In the genomic region with DNA sequence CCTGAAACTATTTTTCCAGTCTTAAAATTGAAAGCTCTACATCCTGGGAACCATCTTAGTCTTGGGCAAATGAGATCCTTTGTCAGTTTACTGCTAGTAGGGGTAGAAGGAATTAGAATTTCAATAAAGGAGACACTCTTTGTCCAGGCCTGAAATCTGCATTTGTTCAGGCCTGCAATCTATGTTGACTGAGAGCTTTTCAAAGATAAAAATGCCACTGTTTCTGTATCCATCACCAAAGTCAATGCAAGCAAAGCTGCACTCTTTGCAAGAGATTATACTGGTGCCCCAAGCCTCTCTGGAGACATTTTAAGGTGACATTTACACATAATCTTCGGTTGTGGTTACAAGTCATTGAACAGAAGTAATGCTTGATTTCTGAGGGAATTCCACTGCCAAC, we compare ENCODE assay signal across 1 cellular context.
TF ChIP-seq lines count a peak whose summit lies in the region.

No MANE protein-coding gene starts in this region.

TF ChIP-seq in K562, 482 proteins besides CTCF, POLR2A, EP300 and RAD21 (continued from another document):
- TF ChIP-seq, protein P1, sequence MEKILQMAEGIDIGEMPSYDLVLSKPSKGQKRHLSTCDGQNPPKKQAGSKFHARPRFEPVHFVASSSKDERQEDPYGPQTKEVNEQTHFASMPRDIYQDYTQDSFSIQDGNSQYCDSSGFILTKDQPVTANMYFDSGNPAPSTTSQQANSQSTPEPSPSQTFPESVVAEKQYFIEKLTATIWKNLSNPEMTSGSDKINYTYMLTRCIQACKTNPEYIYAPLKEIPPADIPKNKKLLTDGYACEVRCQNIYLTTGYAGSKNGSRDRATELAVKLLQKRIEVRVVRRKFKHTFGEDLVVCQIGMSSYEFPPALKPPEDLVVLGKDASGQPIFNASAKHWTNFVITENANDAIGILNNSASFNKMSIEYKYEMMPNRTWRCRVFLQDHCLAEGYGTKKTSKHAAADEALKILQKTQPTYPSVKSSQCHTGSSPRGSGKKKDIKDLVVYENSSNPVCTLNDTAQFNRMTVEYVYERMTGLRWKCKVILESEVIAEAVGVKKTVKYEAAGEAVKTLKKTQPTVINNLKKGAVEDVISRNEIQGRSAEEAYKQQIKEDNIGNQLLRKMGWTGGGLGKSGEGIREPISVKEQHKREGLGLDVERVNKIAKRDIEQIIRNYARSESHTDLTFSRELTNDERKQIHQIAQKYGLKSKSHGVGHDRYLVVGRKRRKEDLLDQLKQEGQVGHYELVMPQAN (IDR thresholded peaks at IDR 0.05; ENCODE audit: borderline replicate concordance), result no peak
- TF ChIP-seq DLX4 (CRISPR knock-in tag; IDR thresholded peaks at IDR 0.05) (no peak), KDM2B (CRISPR knock-in tag; IDR thresholded peaks at IDR 0.05) (no peak), ARID2 (IDR thresholded peaks at IDR 0.05) (no peak)
